ENCODE assay signal across 15 cellular contexts in genomic region chr7:98090116-98090515, GRCh38. TPM values are rescaled to one million over a fixed set of nuclear protein-coding genes. Genes with fewer than 3 reads are reported as not detected.
DNase-seq lines count a peak whose midpoint lies in the region; ATAC-seq and TF ChIP-seq lines count a peak whose summit lies in the region.
"Had no signal": no experiment of that assay in that cellular context is flagged by ENCODE, and none has a peak within 500 bp of the region (broad histone marks: within the 10 kb centered on the region; RNA-seq: fewer than 3 reads in every experiment).

No MANE protein-coding gene starts in this region.

- H3K9me3 Mint-ChIP-seq in type B pancreatic cell, result no peaks in the 10 kb centered on the region
- H3K9me3 Mint-ChIP-seq in Calu3 (ENCODE audit: low read depth, unreplicated experiment), result no peaks in the 10 kb centered on the region

- no peaks in the 10 kb centered on the region for H3K27me3 Mint-ChIP-seq in type B pancreatic cell
- H3K27me3 Mint-ChIP-seq in Calu3 (ENCODE audit: unreplicated experiment), result no peaks in the 10 kb centered on the region

- H3K36me3 ChIP-seq in RWPE2 (ENCODE audit: low read depth), result no peaks in the 10 kb centered on the region
- H3K36me3 ChIP-seq in smooth muscle cell (ENCODE audit: low read depth), result no peaks in the 10 kb centered on the region

- 67% methylated on average over 4 of the region's 4 CpGs for WGBS in smooth muscle cell (ENCODE audit: low lambda C conversion rate)

- H3F3A ChIP-seq in smooth muscle cell (ENCODE audit: low read depth), result no peaks in the 10 kb centered on the region

- no peaks in the 10 kb centered on the region for H3K27me3 ChIP-seq in RWPE2 (ENCODE audit: insufficient read depth, poor library complexity, severe bottlenecking)
- H3K27me3 ChIP-seq in smooth muscle cell (ENCODE audit: low read depth), result no peaks in the 10 kb centered on the region

- H3K9me3 ChIP-seq in RWPE2 (ENCODE audit: severe bottlenecking), result no peaks in the 10 kb centered on the region
- H3K9me3 ChIP-seq in smooth muscle cell (replicated peaks; ENCODE audit: low read depth), result peaks cover 6% of the 10 kb centered on the region

- no TSS peak for BruUV-seq in Calu3 (replicated peaks; lab: Mats Ljungman, UMichigan)

- no peak overlapping the region for H3K4me2 ChIP-seq in smooth muscle cell
- H3K4me2 ChIP-seq: GM23338 had no signal

- ATAC-seq in RWPE2 (ENCODE audit: low read depth) (no peak), GM19452 (IDR thresholded peaks at IDR 0.05; ENCODE audit: unreplicated experiment) (no peak)
- ATAC-seq: GM23338, HCT116 had no signal

- H4K20me1 ChIP-seq in smooth muscle cell (ENCODE audit: low read depth), result no peaks in the 10 kb centered on the region

- H2AFZ ChIP-seq in smooth muscle cell (ENCODE audit: low read depth), result no peak overlapping the region
- H2AFZ ChIP-seq: GM23338 had no signal

- H3K36me3 Mint-ChIP-seq in type B pancreatic cell (no peaks in the 10 kb centered on the region), Calu3 (ENCODE audit: insufficient read depth, unreplicated experiment) (no peaks in the 10 kb centered on the region)
- H3K36me3 Mint-ChIP-seq: CD4-positive, alpha-beta memory T cell had no signal

- H3K4me1 Mint-ChIP-seq in type B pancreatic cell (ENCODE audit: unreplicated experiment), result no peaks in the 10 kb centered on the region
- peaks cover 8% of the 10 kb centered on the region for H3K4me1 Mint-ChIP-seq in Calu3 (ENCODE audit: low read depth, unreplicated experiment)
- H3K4me1 Mint-ChIP-seq: CD4-positive, alpha-beta memory T cell; GM23338 had no signal

- intact Hi-C loops in Calu3 (cut with micrococcal nuclease; ENCODE audit: unreplicated experiment), result no loop called here

- H3K79me2 ChIP-seq in smooth muscle cell (ENCODE audit: low read depth), result no peaks in the 10 kb centered on the region

- H3K27ac Mint-ChIP-seq in type B pancreatic cell, result no peak overlapping the region
- no peak overlapping the region for H3K27ac Mint-ChIP-seq in Calu3 (ENCODE audit: unreplicated experiment)
- H3K27ac Mint-ChIP-seq: CD4-positive, alpha-beta memory T cell; GM23338; H9 had no signal

- H3K4me3 Mint-ChIP-seq in type B pancreatic cell (no peak overlapping the region), Calu3 (ENCODE audit: low read depth, unreplicated experiment) (no peak overlapping the region)
- H3K4me3 Mint-ChIP-seq: CD4-positive, alpha-beta memory T cell; GM23338; H9 had no signal

- no peak overlapping the region for H3K4me3 ChIP-seq in RWPE2 (ENCODE audit: severe bottlenecking)
- H3K4me3 ChIP-seq in epithelial cell of esophagus (ENCODE audit: low read length), result no peak overlapping the region
- no peak overlapping the region for H3K4me3 ChIP-seq in smooth muscle cell
- H3K4me3 ChIP-seq: GM23338 had no signal

- no peak for DNase-seq in RWPE2 (ENCODE audit: low spot score)
- peak; percentile 47 for DNase-seq in epithelial cell of esophagus (ENCODE audit: low read depth)
- DNase-seq in mesenteric fat pad (ENCODE audit: low spot score), result peak; percentile 12
- peak; percentile 8 for DNase-seq in type B pancreatic cell (ENCODE audit: extremely low spot score, unreplicated experiment)
- no peak for DNase-seq in Calu3
- no peak for DNase-seq in smooth muscle cell (lab: John Stamatoyannopoulos, UW; ENCODE audit: unreplicated experiment)
- DNase-seq: C1 segment of cervical spinal cord; CD4-positive, alpha-beta memory T cell; COR-L47; DMS153; DND-41; H9 had no signal

- TF ChIP-seq CTCF in RWPE2 (IDR thresholded peaks at IDR 0.05; ENCODE audit: poor library complexity, severe bottlenecking) (no peak), epithelial cell of esophagus (IDR thresholded peaks at IDR 0.05; ENCODE audit: insufficient read depth, low read depth, low read length, missing control alignments) (no peak), type B pancreatic cell (conservative IDR thresholded peaks at IDR 0.05) (no peak), Calu3 (IDR thresholded peaks at IDR 0.05; ENCODE audit: unreplicated experiment) (no peak), smooth muscle cell (IDR thresholded peaks at IDR 0.05; ENCODE audit: borderline replicate concordance, insufficient read depth, poor library complexity, severe bottlenecking) (no peak)

- H3K9ac ChIP-seq in smooth muscle cell (ENCODE audit: low read depth), result no peak overlapping the region

- CTCF ChIA-PET in Calu3 (lab: Charles Lee), result interaction anchor here (0.6 kb wide), 1 partner anchor 1085 kb away, joined by 4 read pairs; no protein-coding TSS in a partner anchor

- H3K4me1 ChIP-seq in RWPE2 (ENCODE audit: insufficient read depth, poor library complexity, severe bottlenecking) (peaks cover 19% of the 10 kb centered on the region), smooth muscle cell (ENCODE audit: low read depth) (no peaks in the 10 kb centered on the region)

- peak overlapping the region; percentile 52 for H3K27ac ChIP-seq in RWPE2 (ENCODE audit: poor library complexity, severe bottlenecking)
- no peak overlapping the region for H3K27ac ChIP-seq in smooth muscle cell (ENCODE audit: low read depth)

RNA-seq across cellular contexts. Expression of gene LMTK2, which starts 16.5 kb away (rescaled TPM):
- total RNA-seq in mesenteric fat pad (10.2 TPM), type B pancreatic cell (ENCODE audit: low replicate concordance) (20.6 and 21.9 TPM in 2 replicates), Calu3 (2022) (28.6 and 29.9 TPM in 2 replicates), smooth muscle cell (6.9 and 8.7 TPM in 2 replicates)
- polyA plus RNA-seq in smooth muscle cell, result 3.0 and 3.7 TPM in 2 replicates

Comparison
In these comparisons a context has a peak if more than half of its experiments do, and no peak if none do; other contexts are left out.
1. DNase-seq: peak in epithelial cell of esophagus (single experiment), mesenteric fat pad (single experiment) and type B pancreatic cell (single experiment); none in RWPE2 (single experiment), Calu3 (single experiment) and smooth muscle cell (single experiment).